In genomic region chr12:121889267-121889624, GRCh38 we compare ENCODE assay signal across 8 cellular contexts. TPM values are rescaled to one million over a fixed set of nuclear protein-coding genes. Genes with fewer than 3 reads are reported as not detected.
DNase-seq lines count a peak whose midpoint lies in the region; ATAC-seq and TF ChIP-seq lines count a peak whose summit lies in the region.

No MANE protein-coding gene starts in this region.

- H3K27ac ChIP-seq in DND-41 (ENCODE audit: low read length) (peak overlapping the region; percentile 87), SJSA1 (peak overlapping the region; percentile 72; the same call in 1 of the 2 replicates), psoas muscle (peak overlapping the region; percentile 88)

- intact Hi-C loops in psoas muscle (cut with DNase I): loop anchor here (5.0 to 10.0 kb wide), 3 partner anchors 47 to 194 kb away; no protein-coding TSS in a partner anchor

- peaks cover 53% of the 10 kb centered on the region for H3K79me2 ChIP-seq in DND-41 (ENCODE audit: insufficient read depth, low read length)

- ATAC-seq in DND-41 (ENCODE audit: insufficient read depth, low read depth) (no peak), psoas muscle (no peak), GM21737 (IDR thresholded peaks at IDR 0.05; ENCODE audit: unreplicated experiment) (no peak)

- peak overlapping the region; percentile 79 for H3K9ac ChIP-seq in DND-41 (ENCODE audit: low read depth, low read length)

- H3K4me2 ChIP-seq in DND-41 (ENCODE audit: insufficient read depth, low read length): peak overlapping the region; percentile 84

- peak overlapping the region; percentile 93 for H2AFZ ChIP-seq in DND-41 (ENCODE audit: low read depth, low read length)

- peaks cover 9% of the 10 kb centered on the region; the same call in 1 of the 2 replicates for H4K20me1 ChIP-seq in DND-41 (ENCODE audit: insufficient read depth, low read length)

- no peak for TF ChIP-seq CTCF in DND-41 (IDR thresholded peaks at IDR 0.05; ENCODE audit: borderline replicate concordance, extremely low read depth, low read length, poor library complexity, severe bottlenecking)
- TF ChIP-seq CTCF in fibroblast of mammary gland (conservative IDR thresholded peaks at IDR 0.05; ENCODE audit: control insufficient read depth, insufficient read depth, low read depth, low read length): no peak
- no peak for TF ChIP-seq CTCF in psoas muscle (IDR thresholded peaks at IDR 0.05)

- H3K4me1 ChIP-seq in DND-41 (ENCODE audit: insufficient read depth, low read length): peaks cover 42% of the 10 kb centered on the region
- peaks cover 25% of the 10 kb centered on the region for H3K4me1 ChIP-seq in SJSA1 (replicated peaks)
- H3K4me1 ChIP-seq in psoas muscle: peaks cover 24% of the 10 kb centered on the region

- no peaks in the 10 kb centered on the region for H3K9me3 ChIP-seq in DND-41 (ENCODE audit: insufficient read depth, low read length, severe bottlenecking)
- H3K9me3 ChIP-seq in SJSA1 (replicated peaks): no peaks in the 10 kb centered on the region
- H3K9me3 ChIP-seq in psoas muscle: no peaks in the 10 kb centered on the region

- H3K36me3 ChIP-seq in DND-41 (ENCODE audit: insufficient read depth, low read length) (peaks cover 8% of the 10 kb centered on the region), SJSA1 (peaks cover 17% of the 10 kb centered on the region), psoas muscle (ENCODE audit: insufficient read depth in 1 of 2, low read depth in 1 of 2) (peaks cover 0 to 25% of the 10 kb centered on the region in 2 donors)

- WGBS in psoas muscle, 3 donors: 2 to 3% (median 2%) methylated on average over 7 of the region's 7 CpGs

- DNase-seq in DND-41 (no peak), SJSA1 (ENCODE audit: low read depth in 1 of 2, low spot score in 2 of 2) (no peak), fibroblast of mammary gland (ENCODE audit: low read depth) (no peak), psoas muscle (no peak), NCI-H2171 (lab: John Stamatoyannopoulos, UW) (no peak), NCI-H1436 treated with DMSO at 0.1 percent for 48 hours (lab: John Stamatoyannopoulos, UW) (no peak), NCI-H69 (lab: John Stamatoyannopoulos, UW) (no peak)

- peak overlapping the region; percentile 60 to 80; a peak in 3 of 4 replicates for H3K4me3 ChIP-seq in DND-41 (ENCODE audit: low read depth in 1 of 2, low read length in 2 of 2)
- H3K4me3 ChIP-seq in SJSA1: peak overlapping the region; percentile 77
- H3K4me3 ChIP-seq in fibroblast of mammary gland (ENCODE audit: control insufficient read depth, low read depth, low read length): peak overlapping the region; percentile 95
- H3K4me3 ChIP-seq in psoas muscle: peak overlapping the region; percentile 72

- H3K27me3 ChIP-seq in DND-41 (ENCODE audit: insufficient read depth, low read length, poor library complexity) (no peaks in the 10 kb centered on the region), SJSA1 (replicated peaks) (no peaks in the 10 kb centered on the region), psoas muscle (ENCODE audit: insufficient read depth in 3 of 3, low read length in 2 of 3) (no peaks in the 10 kb centered on the region)

RNA-seq across cellular contexts. Expression of gene PSMD9, which starts 0.7 kb away (rescaled TPM):
- total RNA-seq in SJSA1 (2014; rRNA removed; shearing (Covaris generic)): 63.4 and 150 TPM in 2 replicates
- total RNA-seq in psoas muscle: 10 to 100 TPM; 20.1 to 34.0 (median 25.5) TPM
- 100 to 1,000 TPM in 1 of 3 donors, 10 to 100 TPM in 2; 50.9 to 131 (median 57.5) TPM for polyA plus RNA-seq in psoas muscle

RNA-seq across cellular contexts. Expression of gene CFAP251, which starts 29.1 kb away (rescaled TPM):
- total RNA-seq in SJSA1 (2014; rRNA removed; shearing (Covaris generic)): 10.2 and 13.8 TPM in 2 replicates
- total RNA-seq in psoas muscle: under 1 TPM; 0.36 to 0.66 (median 0.63) TPM
- polyA plus RNA-seq in psoas muscle: under 1 TPM; 0.39 to 0.79 (median 0.79) TPM

RNA-seq across cellular contexts. Expression of gene HPD, which starts 30.6 kb away (rescaled TPM):
- total RNA-seq in SJSA1 (2014; rRNA removed; shearing (Covaris generic)): 0.11 TPM in 1 of 2 replicates, not detected in the other
- 1 to 10 TPM; 1.1 to 3.3 (median 3.0) TPM for total RNA-seq in psoas muscle
- polyA plus RNA-seq in psoas muscle: 1 to 10 TPM in 1 of 3 donors, under 1 TPM in 2; 0.67 to 1.6 (median 0.70) TPM
